6 cellular contexts compared by ENCODE assay signal in genomic region chr4:4213674-4214073, GRCh38. TPM values are rescaled to one million over a fixed set of nuclear protein-coding genes. Genes with fewer than 3 reads are reported as not detected.
"Had no signal": no experiment of that assay in that cellular context is flagged by ENCODE, and none has a peak within 500 bp of the region (broad histone marks: within the 10 kb centered on the region; RNA-seq: fewer than 3 reads in every experiment).

No MANE protein-coding gene starts in this region.

RNA-seq across cellular contexts. Expression of gene OTOP1, which starts 13.1 kb away (rescaled TPM):
- total RNA-seq: LHCN-M2, PC-3, Peyer's patch, Right ventricle myocardium superior, SJSA1 had no signal
- polyA plus RNA-seq: SK-N-SH had no signal
